In the genomic region with DNA sequence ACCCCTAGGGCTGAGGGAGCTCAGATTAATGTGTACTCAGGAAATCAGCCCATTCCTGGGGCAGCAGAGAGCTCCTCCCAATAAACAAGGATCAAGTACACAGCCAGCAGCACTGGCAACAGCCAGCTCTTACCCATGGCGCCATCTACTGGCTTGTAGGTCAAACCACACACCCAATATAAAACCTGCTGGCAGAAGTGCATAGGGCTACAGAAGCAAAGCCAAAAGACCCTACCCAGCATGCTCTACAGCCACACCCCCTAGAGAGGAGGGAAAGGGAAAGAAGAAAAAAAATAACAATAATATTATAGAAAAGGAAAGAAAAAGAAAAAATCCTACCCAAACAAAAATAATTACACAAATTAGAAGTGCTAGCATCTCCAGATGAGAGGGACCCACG, we compare ENCODE assay signal across 8 cellular contexts.
DNase-seq lines count a peak whose midpoint lies in the region; TF ChIP-seq lines count a peak whose summit lies in the region.
"Not testable (repeated sequence)": the region's sequence is repeated elsewhere in the genome, so short reads cannot be mapped to it uniquely, and the experiment has no call there.

No MANE protein-coding gene starts in this region.

- TF ChIP-seq CTCF in BJ (IDR thresholded peaks at IDR 0.05; ENCODE audit: insufficient read depth, low read depth, low read length) = peak; percentile 38
- peak; percentile 66 for TF ChIP-seq CTCF in OCI-LY7 (conservative IDR thresholded peaks at IDR 0.05; ENCODE audit: low read length)
- peak in 4 of 6 experiments; percentile 9 to 57 (median 19) for TF ChIP-seq CTCF in adrenal gland (IDR thresholded peaks at IDR 0.05)
- TF ChIP-seq CTCF in epithelial cell of proximal tubule (conservative IDR thresholded peaks at IDR 0.05; ENCODE audit: low read depth, low read length) = peak; percentile 55

- H4K20me1 ChIP-seq in GM23248 (ENCODE audit: insufficient read depth); OCI-LY7 (ENCODE audit: insufficient read depth, low read length): not testable (repeated sequence)

- POLR2A ChIA-PET in BJ (lab: Charles Lee) = not testable (repeated sequence)
- POLR2A ChIA-PET in OCI-LY7 (lab: Charles Lee) = interaction anchor here (0.8 kb wide), 1 partner anchor 195 kb away, joined by 3 read pairs; no protein-coding TSS in a partner anchor

- BruUV-seq in OCI-LY7 (replicated peaks; lab: Mats Ljungman, UMichigan) = not testable (repeated sequence)

- H3K79me2 ChIP-seq in GM23248 (ENCODE audit: insufficient read depth); OCI-LY7 (ENCODE audit: insufficient read depth, low read depth, low read length): not testable (repeated sequence)

- intact Hi-C loops in OCI-LY7 (cut with micrococcal nuclease; ENCODE audit: unreplicated experiment) = loop anchor here (5.0 kb wide), 1 partner anchor 101 kb away; no protein-coding TSS in a partner anchor
- intact Hi-C loops in adrenal gland (cut with DNase I) = not testable (repeated sequence)

- peak overlapping the region; percentile 60 for H3K9ac ChIP-seq in GM23248
- H3K9ac ChIP-seq in subcutaneous abdominal adipose tissue (ENCODE audit: low read length in 5 of 5) = peak overlapping the region in 2 of 5 donors; percentile 41 to 45

- H3K9me2 ChIP-seq in GM23248 (ENCODE audit: insufficient read depth); OCI-LY7 (ENCODE audit: insufficient read depth, low read length): not testable (repeated sequence)

- H3K27ac ChIP-seq in GM23248; OCI-LY7 (ENCODE audit: low read depth, low read length, poor library complexity, severe bottlenecking); adrenal gland; subcutaneous abdominal adipose tissue (ENCODE audit: low read depth, low read length): not testable (repeated sequence)

- CTCF ChIA-PET in BJ (lab: Yijun Ruan, JAX) = interaction anchor here (0.7 to 1.5 kb wide), 9 partner anchors 19 to 287 kb away, joined by 3 to 7 read pairs (median 4); no protein-coding TSS in a partner anchor
- CTCF ChIA-PET in OCI-LY7 (lab: Charles Lee; ENCODE audit: unreplicated experiment) = not testable (repeated sequence)

- not testable (repeated sequence) for H3K27me3 ChIP-seq in BJ (ENCODE audit: control insufficient read depth, insufficient read depth, low read length); GM23248 (replicated peaks; ENCODE audit: insufficient read depth); adrenal gland; neuron (ENCODE audit: insufficient read depth, low read length); subcutaneous abdominal adipose tissue (ENCODE audit: control insufficient read depth in 5 of 5, insufficient read depth in 4 of 5, low read length in 5 of 5)

- H3K4me3 ChIP-seq in BJ (ENCODE audit: low read depth, low read length) = peak overlapping the region; percentile 29
- peak overlapping the region; percentile 79 for H3K4me3 ChIP-seq in GM23248
- not testable (repeated sequence) for H3K4me3 ChIP-seq in OCI-LY7 (ENCODE audit: low read depth, low read length, poor library complexity, severe bottlenecking)
- peak overlapping the region in 1 of 4 donors; percentile 51 for H3K4me3 ChIP-seq in adrenal gland
- peak overlapping the region; percentile 56 for H3K4me3 ChIP-seq in epithelial cell of proximal tubule (ENCODE audit: low read depth, low read length)
- peak overlapping the region; percentile 55 for H3K4me3 ChIP-seq in neuron (ENCODE audit: low read length)
- peak overlapping the region; percentile 52 to 66 (median 54) for H3K4me3 ChIP-seq in subcutaneous abdominal adipose tissue (ENCODE audit: low read depth in 1 of 5, low read length in 5 of 5)

- peak overlapping the region; percentile 83 for H3K4me2 ChIP-seq in GM23248 (ENCODE audit: unreplicated experiment)
- peak overlapping the region; percentile 23; the same call in 1 of the 2 replicates for H3K4me2 ChIP-seq in OCI-LY7 (ENCODE audit: low read length)

- not testable (repeated sequence) for TF ChIP-seq POLR2A in adrenal gland (IDR thresholded peaks at IDR 0.05)

- H3K4me1 ChIP-seq in GM23248 (ENCODE audit: insufficient read depth); OCI-LY7 (ENCODE audit: insufficient read depth, low read length, poor library complexity, severe bottlenecking); adrenal gland (replicated peaks in 1 of 2); neuron (ENCODE audit: insufficient read depth, low read length); subcutaneous abdominal adipose tissue (ENCODE audit: control insufficient read depth in 5 of 5, insufficient read depth in 5 of 5, low read length in 5 of 5): not testable (repeated sequence)

- in situ Hi-C loops in GM23248 (cut with MboI) = loop anchor here (25.0 kb wide), 1 partner anchor 381 kb away; no protein-coding TSS in a partner anchor

- H2AFZ ChIP-seq in GM23248 (peak overlapping the region; percentile 97), neuron (ENCODE audit: low read depth, low read length) (peak overlapping the region; percentile 55)
- not testable (repeated sequence) for H2AFZ ChIP-seq in OCI-LY7 (ENCODE audit: low read length)

- not testable (repeated sequence) for H3K36me3 ChIP-seq in BJ (ENCODE audit: control insufficient read depth, insufficient read depth, low read length); GM23248 (ENCODE audit: low read depth); OCI-LY7 (ENCODE audit: insufficient read depth, low read length); adrenal gland (replicated peaks in 1 of 2); neuron (ENCODE audit: insufficient read depth, low read length); subcutaneous abdominal adipose tissue (ENCODE audit: control insufficient read depth in 5 of 5, insufficient read depth in 5 of 5, low read length in 5 of 5)

- not testable (repeated sequence) for DNase-seq in BJ (ENCODE audit: low read depth); epithelial cell of proximal tubule (ENCODE audit: low read depth)
- DNase-seq in GM23248 (peak; percentile 26), OCI-LY7 (ENCODE audit: low spot score) (peak; percentile 19), adrenal gland (peak in 3 of 7 donors; percentile 12 to 20 (median 17)), islet precursor cell (peak; percentile 60)

- 0 to 4% methylated on average over 2 of the region's 2 CpGs for WGBS in GM23248 (ENCODE audit: low coverage in 1 of 2, low lambda C conversion rate in 2 of 2, missing lambda C conversion rate in 2 of 2), 2 experiments
- WGBS in adrenal gland, 4 donors = 39 to 50% (median 46%) methylated on average over 2 of the region's 2 CpGs

- not testable (repeated sequence) for H3F3A ChIP-seq in GM23248 (ENCODE audit: insufficient read depth)

- not testable (repeated sequence) for H3K9me3 ChIP-seq in GM23248 (ENCODE audit: low read depth); OCI-LY7 (ENCODE audit: low read length); adrenal gland (replicated peaks in 1 of 3); neuron (ENCODE audit: low read length); subcutaneous abdominal adipose tissue (ENCODE audit: control insufficient read depth in 5 of 5, low read length in 5 of 5)
